ENCODE assay signal across 8 cellular contexts in genomic region chr12:98503593-98504367, GRCh38. TPM values are rescaled to one million over a fixed set of nuclear protein-coding genes. Genes with fewer than 3 reads are reported as not detected.
DNase-seq lines count a peak whose midpoint lies in the region; ATAC-seq and TF ChIP-seq lines count a peak whose summit lies in the region.

No MANE protein-coding gene starts in this region.

- H3K9me3 Mint-ChIP-seq in activated B cell treated with CpG ODN at 0.5 μM for 24 hours: no peaks in the 10 kb centered on the region

- intact Hi-C loops in activated B cell treated with CpG ODN at 0.5 μM for 24 hours (cut with micrococcal nuclease): loop anchor here (1.0 to 10.0 kb wide), 8 partner anchors 12 to 1764 kb away; partner anchors contain the start of genes APAF1, BLTP3B, DEPDC4 and NEDD1

- in situ Hi-C loops in GM18951 (cut with MboI; ENCODE audit: low sequenced_read_pairs, unreplicated experiment): no loop called here

- DNase-seq in AG08395 (ENCODE audit: low spot score): peak; percentile 80
- DNase-seq in NCI-H226: peak; percentile 86
- DNase-seq in activated B cell treated with CpG ODN at 0.5 μM for 24 hours: peak; percentile 88
- peak; percentile 92 for DNase-seq in central memory CD4-positive, alpha-beta T cell
- DNase-seq in islet precursor cell: peak; percentile 99
- DNase-seq in stimulated activated CD4-positive, alpha-beta T cell treated with anti-CD3 and anti-CD28 coated beads, Interleukin-12 subunit alpha, Interleukin-12 subunit beta, amount 100 ng/mL, for 4 hours: peak; percentile 94

- H3K4me3 Mint-ChIP-seq in activated B cell treated with CpG ODN at 0.5 μM for 24 hours: peak overlapping the region; percentile 99

- peak; percentile 68 for TF ChIP-seq POLR2A in GM18951 (IDR thresholded peaks at IDR 0.05; ENCODE audit: extremely low read depth, insufficient read depth, insufficient read length)

- H3K27me3 Mint-ChIP-seq in activated B cell treated with CpG ODN at 0.5 μM for 24 hours: peaks cover 5% of the 10 kb centered on the region

- CTCF ChIA-PET in activated B cell treated with CpG ODN at 0.5 μM for 24 hours (lab: Charles Lee): interaction anchor here (0.9 to 1.1 kb wide), 2 partner anchors 12 kb away, joined by 3 to 5 read pairs; partner anchors contain the start of gene TMPO

- H3K4me1 Mint-ChIP-seq in activated B cell treated with CpG ODN at 0.5 μM for 24 hours: peaks cover 23% of the 10 kb centered on the region

- no peak for TF ChIP-seq CTCF in activated B cell treated with CpG ODN at 0.5 μM for 24 hours (IDR thresholded peaks at IDR 0.05)

- H3K36me3 Mint-ChIP-seq in activated B cell treated with CpG ODN at 0.5 μM for 24 hours (ENCODE audit: low read depth): peaks cover 15% of the 10 kb centered on the region

- H3K27ac Mint-ChIP-seq in activated B cell treated with CpG ODN at 0.5 μM for 24 hours: peak overlapping the region; percentile 99

- ATAC-seq in HG03175 (IDR thresholded peaks at IDR 0.05; ENCODE audit: unreplicated experiment): peak; percentile 72
- ATAC-seq in activated B cell treated with CpG ODN at 0.5 μM for 24 hours (ENCODE audit: low read depth): peak; percentile 88

- POLR2A ChIA-PET in activated B cell treated with CpG ODN at 0.5 μM for 24 hours (lab: Charles Lee): interaction anchor here (0.6 to 3.0 kb wide), 8 partner anchors 11 to 141 kb away, joined by 3 to 71 read pairs (median 6); partner anchors contain the start of genes APAF1, IKBIP, SLC25A3 and TMPO

RNA-seq across cellular contexts. Expression of gene TMPO, which starts 11.6 kb away (rescaled TPM):
- 115 and 116 TPM in 2 replicates for total RNA-seq in activated B cell treated with CpG ODN at 0.5 μM for 24 hours

Comparison
In these comparisons a context has a peak if more than half of its experiments do, and no peak if none do; other contexts are left out.
1. Peak in every context shown above with its lines: DNase-seq and ATAC-seq.